Comparison of ENCODE assay signal across 16 cellular contexts in the genomic region with DNA sequence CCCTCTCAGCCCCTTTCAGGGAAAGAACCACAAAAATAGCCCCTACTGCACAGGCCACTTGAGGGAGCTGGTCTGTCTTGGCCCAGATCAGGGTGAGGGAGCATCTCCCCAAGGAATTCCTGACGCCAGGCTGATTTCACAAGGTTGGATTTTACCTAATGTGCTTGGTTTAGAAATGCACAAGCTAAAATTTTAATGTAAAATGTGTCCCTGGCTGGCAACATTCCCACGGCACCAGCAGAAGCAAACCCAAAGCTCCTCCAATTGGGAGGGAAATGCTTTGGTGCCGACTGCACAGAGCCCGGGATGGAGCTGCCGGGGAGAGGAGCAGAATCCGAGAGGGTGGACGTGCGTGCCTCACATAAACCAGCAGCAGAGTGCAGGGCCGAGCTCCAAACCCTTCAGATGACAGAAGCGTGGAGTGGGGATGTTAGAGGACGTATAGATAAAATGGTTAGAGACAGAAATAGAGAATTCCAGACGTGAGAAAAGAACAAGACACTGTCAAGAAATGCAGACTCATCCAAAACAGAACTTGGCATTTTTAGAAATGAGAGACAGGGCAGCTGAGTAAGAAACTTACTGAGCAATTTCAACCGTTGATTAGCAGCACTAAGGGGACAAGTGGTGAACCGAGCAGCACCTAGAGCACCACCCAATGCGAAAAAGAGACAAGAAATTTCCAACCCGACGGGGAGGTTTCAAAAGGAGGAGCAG. TPM values are rescaled to one million over a fixed set of nuclear protein-coding genes. Genes with fewer than 3 reads are reported as not detected.
DNase-seq lines count a peak whose midpoint lies in the region; ATAC-seq and TF ChIP-seq lines count a peak whose summit lies in the region.
"Had no signal": no experiment of that assay in that cellular context is flagged by ENCODE, and none has a peak within 500 bp of the region (broad histone marks: within the 10 kb centered on the region; RNA-seq: fewer than 3 reads in every experiment).

No MANE protein-coding gene starts in this region.

- no peaks in the 10 kb centered on the region for H3K4me1 ChIP-seq in PC-9 (replicated peaks; ENCODE audit: insufficient read depth)
- H3K4me1 ChIP-seq in neuronal stem cell (ENCODE audit: control insufficient read depth in 2 of 2, insufficient read depth in 1 of 2, low read depth in 1 of 2, low read length in 2 of 2): peaks cover 0 to 7% of the 10 kb centered on the region in 2 donors
- no peaks in the 10 kb centered on the region for H3K4me1 ChIP-seq in naive thymus-derived CD4-positive, alpha-beta T cell (ENCODE audit: control insufficient read depth in 2 of 2, insufficient read depth in 2 of 2, low read length in 2 of 2)
- H3K4me1 ChIP-seq: pancreas had no signal

- H3K18ac ChIP-seq in neuronal stem cell (ENCODE audit: low read length): no peak overlapping the region

- peak overlapping the region; percentile 60 for H3K4me2 ChIP-seq in PC-9
- H3K4me2 ChIP-seq in neuronal stem cell (ENCODE audit: insufficient read depth, low read length, poor library complexity, severe bottlenecking): no peak overlapping the region

- H4K20me1 ChIP-seq in PC-9 (ENCODE audit: insufficient read depth): no peaks in the 10 kb centered on the region

- H3F3A ChIP-seq in PC-9 (ENCODE audit: insufficient read depth, low read depth): no peaks in the 10 kb centered on the region

- peaks cover 55% of the 10 kb centered on the region for H3K27me3 ChIP-seq in PC-9 (ENCODE audit: insufficient read depth, low read depth)
- H3K27me3 ChIP-seq in neuronal stem cell (ENCODE audit: control insufficient read depth in 3 of 3, insufficient read depth in 3 of 3, low read depth in 1 of 3, low read length in 3 of 3): peaks cover 0 to 29% (median 0%) of the 10 kb centered on the region in 3 experiments
- no peaks in the 10 kb centered on the region for H3K27me3 ChIP-seq in naive thymus-derived CD4-positive, alpha-beta T cell (ENCODE audit: control insufficient read depth in 2 of 2, insufficient read depth in 2 of 2, low read length in 2 of 2)
- H3K27me3 ChIP-seq: adrenal gland, pancreas had no signal

- no peaks in the 10 kb centered on the region for H3K36me3 ChIP-seq in PC-9 (ENCODE audit: low read depth)
- H3K36me3 ChIP-seq in neuronal stem cell (replicated peaks in 1 of 2; ENCODE audit: control insufficient read depth in 2 of 2, insufficient read depth in 2 of 2, low read length in 2 of 2): no peaks in the 10 kb centered on the region
- H3K36me3 ChIP-seq in naive thymus-derived CD4-positive, alpha-beta T cell (ENCODE audit: control insufficient read depth in 2 of 3, insufficient read depth in 3 of 3, low read length in 3 of 3): no peaks in the 10 kb centered on the region
- H3K36me3 ChIP-seq: adrenal gland, pancreas had no signal

- TF ChIP-seq CTCF in PC-9 (conservative IDR thresholded peaks at IDR 0.05) (no peak), fibroblast of mammary gland (conservative IDR thresholded peaks at IDR 0.05; ENCODE audit: control insufficient read depth, insufficient read depth, low read depth, low read length) (no peak)

- no peak overlapping the region for H2BK12ac ChIP-seq in neuronal stem cell (ENCODE audit: low read length)

- no peak overlapping the region for H2BK15ac ChIP-seq in neuronal stem cell (ENCODE audit: low read length)

- POLR2A ChIA-PET in PC-9 (lab: Charles Lee; ENCODE audit: unreplicated experiment): interaction anchor here (0.5 kb wide), 1 partner anchor 36 kb away, joined by 4 read pairs; no protein-coding TSS in a partner anchor
- POLR2A ChIA-PET in naive thymus-derived CD4-positive, alpha-beta T cell (lab: Charles Lee): no interaction called here

- H3K14ac ChIP-seq in neuronal stem cell (ENCODE audit: low read length): no peak overlapping the region

- H3K4me3 ChIP-seq in PC-9 (no peak overlapping the region), fibroblast of mammary gland (ENCODE audit: control insufficient read depth, low read depth, low read length) (no peak overlapping the region), neuronal stem cell (ENCODE audit: low read length in 2 of 2) (no peak overlapping the region)
- no peak overlapping the region for H3K4me3 ChIP-seq in naive thymus-derived CD4-positive, alpha-beta T cell (ENCODE audit: low read length)
- H3K4me3 ChIP-seq: pancreas, SK-N-MC, skin epidermis had no signal

- WGBS in neuronal stem cell (ENCODE audit: extremely low coverage in 2 of 2, insufficient read length in 2 of 2, insufficient replicate concordance in 1 of 2), 2 donors: no CpG with 5 or more reads among the region's 17 CpGs

- H2AK5ac ChIP-seq in neuronal stem cell (ENCODE audit: low read depth, low read length): no peak overlapping the region

- no peaks in the 10 kb centered on the region for H3K79me2 ChIP-seq in PC-9 (ENCODE audit: low read depth)

- no peak overlapping the region for H2AFZ ChIP-seq in PC-9
- H2AFZ ChIP-seq in neuronal stem cell (ENCODE audit: low read length): peak overlapping the region; percentile 1

- no peak overlapping the region for H4K91ac ChIP-seq in neuronal stem cell (ENCODE audit: low read depth, low read length, poor library complexity)

- no peak overlapping the region for H3K4me3 Mint-ChIP-seq in naive thymus-derived CD4-positive, alpha-beta T cell
- H3K4me3 Mint-ChIP-seq: activated T-helper 17 cell treated with anti-CD3 and anti-CD28 coated beads, Interleukin-2, amount 50 U/mL, for 72 hours had no signal

- H3K36me3 Mint-ChIP-seq in naive thymus-derived CD4-positive, alpha-beta T cell: no peaks in the 10 kb centered on the region

- ATAC-seq in left colon (no peak), GM21737 (IDR thresholded peaks at IDR 0.05; ENCODE audit: unreplicated experiment) (no peak)
- ATAC-seq in naive thymus-derived CD4-positive, alpha-beta T cell: no peak

- no peaks in the 10 kb centered on the region for H3K9me2 ChIP-seq in PC-9 (ENCODE audit: insufficient read depth)

- peaks cover 3% of the 10 kb centered on the region for H3K79me1 ChIP-seq in neuronal stem cell (ENCODE audit: low read depth, low read length)

- no peak overlapping the region for H2BK120ac ChIP-seq in neuronal stem cell (ENCODE audit: low read depth, low read length)

- H3K27ac Mint-ChIP-seq in naive thymus-derived CD4-positive, alpha-beta T cell: no peak overlapping the region
- H3K27ac Mint-ChIP-seq: activated T-helper 17 cell treated with anti-CD3 and anti-CD28 coated beads, Interleukin-2, amount 50 U/mL, for 72 hours had no signal

- H3K27me3 Mint-ChIP-seq in naive thymus-derived CD4-positive, alpha-beta T cell: peaks cover 6 to 35% (median 13%) of the 10 kb centered on the region in 5 donors

- no peak overlapping the region for H3K9ac ChIP-seq in neuronal stem cell (ENCODE audit: low read depth, low read length, poor library complexity)

- peaks cover 0 to 4% (median 0%) of the 10 kb centered on the region in 7 donors for H3K4me1 Mint-ChIP-seq in naive thymus-derived CD4-positive, alpha-beta T cell
- H3K4me1 Mint-ChIP-seq: activated T-helper 17 cell treated with anti-CD3 and anti-CD28 coated beads, Interleukin-2, amount 50 U/mL, for 72 hours had no signal

- no peak overlapping the region for H4K8ac ChIP-seq in neuronal stem cell (ENCODE audit: low read depth, low read length)

- CTCF ChIA-PET in PC-9 (lab: Charles Lee): interaction anchor here (0.5 to 0.8 kb wide), 5 partner anchors 51 to 265 kb away, joined by 3 to 4 read pairs (median 4); no protein-coding TSS in a partner anchor
- CTCF ChIA-PET in naive thymus-derived CD4-positive, alpha-beta T cell (lab: Charles Lee): interaction anchor here (0.7 to 1.4 kb wide), 2 partner anchors 74 to 84 kb away, joined by 3 to 5 read pairs; no protein-coding TSS in a partner anchor

- H3K9me3 ChIP-seq in PC-9 (ENCODE audit: insufficient read depth, low read depth) (no peaks in the 10 kb centered on the region), neuronal stem cell (replicated peaks in 1 of 2; ENCODE audit: control insufficient read depth in 2 of 2, insufficient read depth in 1 of 2, low read depth in 1 of 2, low read length in 2 of 2) (no peaks in the 10 kb centered on the region)
- no peaks in the 10 kb centered on the region for H3K9me3 ChIP-seq in naive thymus-derived CD4-positive, alpha-beta T cell (ENCODE audit: control insufficient read depth in 2 of 3, low read length in 3 of 3)
- H3K9me3 ChIP-seq: adrenal gland, Caco-2, pancreas had no signal

- DNase-seq in GM03348 (ENCODE audit: low spot score) (peak; percentile 49), PC-9 (no peak), fibroblast of mammary gland (ENCODE audit: low read depth) (peak; percentile 41), neuronal stem cell (ENCODE audit: low spot score) (no peak), left colon (no peak), NCI-H1930 (lab: John Stamatoyannopoulos, UW) (no peak)
- no peak for DNase-seq in naive thymus-derived CD4-positive, alpha-beta T cell

- BruUV-seq in PC-9 (replicated peaks; lab: Mats Ljungman, UMichigan): no TSS peak

- no peak overlapping the region for H2BK5ac ChIP-seq in neuronal stem cell (ENCODE audit: low read length)

- H3K27ac ChIP-seq in PC-9 (no peak overlapping the region), neuronal stem cell (replicated peaks; ENCODE audit: low read length) (no peak overlapping the region)
- no peak overlapping the region for H3K27ac ChIP-seq in naive thymus-derived CD4-positive, alpha-beta T cell (ENCODE audit: low read depth, low read length)
- H3K27ac ChIP-seq: adrenal gland, pancreas, SK-N-MC, skin epidermis had no signal

- intact Hi-C loops in PC-9 (cut with micrococcal nuclease; ENCODE audit: unreplicated experiment) (loop anchor here (1.0 kb wide), 1 partner anchor 85 kb away; no protein-coding TSS in a partner anchor), left colon (cut with DNase I, micrococcal nuclease) (loop anchor here in 1 of 2 donors (10.0 kb wide), 1 partner anchor 74 kb away; no protein-coding TSS in a partner anchor)
- intact Hi-C loops in naive thymus-derived CD4-positive, alpha-beta T cell (cut with micrococcal nuclease): loop anchor here (1.0 kb wide), 2 partner anchors 85 to 86 kb away; no protein-coding TSS in a partner anchor

- no peak overlapping the region for H3K23ac ChIP-seq in neuronal stem cell (ENCODE audit: low read depth, low read length, poor library complexity)

- H3K9me3 Mint-ChIP-seq in naive thymus-derived CD4-positive, alpha-beta T cell: no peaks in the 10 kb centered on the region
- H3K9me3 Mint-ChIP-seq: activated T-helper 17 cell treated with anti-CD3 and anti-CD28 coated beads, Interleukin-2, amount 50 U/mL, for 72 hours had no signal

- H3K4ac ChIP-seq in neuronal stem cell (ENCODE audit: low read length): no peak overlapping the region

RNA-seq across cellular contexts. Expression of a gene that starts 41.6 kb away (rescaled TPM):
- total RNA-seq in PC-9 (2021): 7.4 and 8.5 TPM in 2 replicates
- 7.3 TPM for polyA plus RNA-seq in neuronal stem cell (2013, experiment 1 of 2)
- 7.1 TPM for polyA plus RNA-seq in neuronal stem cell (2013, experiment 2 of 2)
- total RNA-seq in left colon: 1 to 10 TPM; 4.1 to 4.3 TPM
- total RNA-seq in naive thymus-derived CD4-positive, alpha-beta T cell: 1 to 10 TPM in 1 of 5 experiments, not detected in 4; 1.1 TPM
- under 1 TPM in 1 of 2 donors, not detected in 1; 0.45 TPM for polyA plus RNA-seq in naive thymus-derived CD4-positive, alpha-beta T cell

RNA-seq across cellular contexts. Expression of a gene that starts 42.9 kb away (rescaled TPM):
- total RNA-seq in PC-9 (2021): 2.8 and 3.0 TPM in 2 replicates
- polyA plus RNA-seq in neuronal stem cell (2013, experiment 1 of 2): 0.31 TPM
- 0.22 TPM for polyA plus RNA-seq in neuronal stem cell (2013, experiment 2 of 2)
- total RNA-seq in left colon: not detected
- total RNA-seq in naive thymus-derived CD4-positive, alpha-beta T cell: not detected
- polyA plus RNA-seq in naive thymus-derived CD4-positive, alpha-beta T cell: not detected
- total RNA-seq: activated T-helper 17 cell treated with anti-CD3 and anti-CD28 coated beads, Interleukin-2, amount 50 U/mL, for 72 hours; Caco-2; pancreas had no signal

RNA-seq across cellular contexts. Expression of a gene that starts 45.6 kb away (rescaled TPM):
- total RNA-seq in PC-9 (2021) (2.1 and 3.9 TPM in 2 replicates), left colon (under 1 TPM; 0.34 to 0.50 TPM)
- 0.07 TPM for polyA plus RNA-seq in neuronal stem cell (2013, experiment 1 of 2)
- 0.08 TPM for polyA plus RNA-seq in neuronal stem cell (2013, experiment 2 of 2)
- 1 to 10 TPM in 3 of 5 experiments, under 1 TPM in 1, not detected in 1; 0.94 to 2.5 (median 1.4) TPM for total RNA-seq in naive thymus-derived CD4-positive, alpha-beta T cell
- not detected for polyA plus RNA-seq in naive thymus-derived CD4-positive, alpha-beta T cell
- total RNA-seq: frontal cortex had no signal

RNA-seq across cellular contexts. Expression of a gene that starts 58.5 kb away (rescaled TPM):
- total RNA-seq in PC-9 (2021): not detected in 2 replicates
- polyA plus RNA-seq in neuronal stem cell (2013, experiment 1 of 2): 0.08 TPM
- polyA plus RNA-seq in neuronal stem cell (2013, experiment 2 of 2): 0.04 TPM
- total RNA-seq in left colon: not detected
- under 1 TPM in 2 of 5 experiments, not detected in 3; 0.17 to 0.21 TPM for total RNA-seq in naive thymus-derived CD4-positive, alpha-beta T cell
- under 1 TPM in 1 of 2 donors, not detected in 1; 0.31 TPM for polyA plus RNA-seq in naive thymus-derived CD4-positive, alpha-beta T cell
- total RNA-seq: activated T-helper 17 cell treated with anti-CD3 and anti-CD28 coated beads, Interleukin-2, amount 50 U/mL, for 72 hours; left lobe of liver had no signal

Comparison
In these comparisons a context has a peak if more than half of its experiments do, and no peak if none do; other contexts are left out.
1. DNase-seq: peak in GM03348 (single experiment) and fibroblast of mammary gland (single experiment); none in PC-9 (0 of 2), neuronal stem cell (single experiment), left colon (0 of 2), naive thymus-derived CD4-positive, alpha-beta T cell (0 of 9) and NCI-H1930 (0 of 2).